Comparison of ENCODE assay signal across 20 cellular contexts in the genomic region with DNA sequence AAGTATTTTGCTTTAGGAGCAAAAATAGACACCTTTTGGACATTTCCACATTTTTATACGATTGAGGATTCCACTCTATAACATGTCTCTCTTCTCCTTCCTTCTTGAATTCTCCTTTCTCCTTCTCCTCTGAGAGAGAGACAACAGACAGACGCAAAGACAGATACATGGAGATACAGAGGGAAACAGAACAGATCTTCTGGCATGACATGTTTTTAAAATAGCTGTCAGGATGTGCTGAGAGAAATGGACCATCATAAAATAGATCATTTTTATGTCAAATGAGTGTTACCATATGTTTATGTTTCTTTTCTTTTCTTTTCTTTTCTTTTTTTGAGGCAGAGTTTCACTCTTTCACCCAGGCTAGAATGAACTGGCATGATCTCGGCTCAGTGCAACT.
"Had no signal": no experiment of that assay in that cellular context is flagged by ENCODE, and none has a peak within 500 bp of the region (broad histone marks: within the 10 kb centered on the region; RNA-seq: fewer than 3 reads in every experiment).

No MANE protein-coding gene starts in this region.

- H3K36me3 ChIP-seq: MG63, SJSA1 had no signal

- H3K27ac ChIP-seq: SJSA1, SK-N-MC had no signal

- H3K27me3 ChIP-seq: MG63, SJSA1 had no signal

- DNase-seq: Karpas-422, KBM-7, NCI-H1092 treated with DMSO at 0.1 percent for 48 hours, NCI-H1436, NCI-H187, NCI-H2029, NCI-H2081 treated with DMSO at 0.1 percent for 48 hours, NCI-H2171, NCI-H226, NCI-H446, NCI-H510A, NCI-H524 treated with DMSO at 0.1 percent for 48 hours, NCI-H69, NCI-H774, Right ventricle myocardium superior, RPMI8226, SIG-M5 had no signal

- H3K9me3 ChIP-seq: MG63, SJSA1 had no signal

- H3K4me3 ChIP-seq: MG63, SJSA1, SK-N-MC had no signal
